Comparison of ENCODE assay signal across 22 cellular contexts in the genomic region with DNA sequence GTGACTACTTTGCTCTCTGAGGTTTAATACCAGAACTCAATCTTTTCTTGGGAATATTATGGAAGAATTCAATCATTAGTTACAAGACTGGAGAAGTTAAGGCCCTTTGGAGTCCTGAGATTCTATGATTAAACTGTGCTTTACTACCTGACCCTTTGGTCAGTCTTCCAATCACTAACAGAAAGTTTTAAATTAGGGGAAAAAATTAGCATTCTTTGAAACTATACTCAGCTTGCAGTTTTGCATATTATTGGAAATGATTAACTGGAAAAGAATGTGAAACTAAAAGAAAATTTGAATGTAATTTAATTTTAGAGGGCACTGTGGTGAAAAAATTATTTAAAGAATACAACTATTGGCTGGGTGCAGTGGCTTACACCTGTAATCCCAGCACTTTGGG. TPM values are rescaled to one million over a fixed set of nuclear protein-coding genes. Genes with fewer than 3 reads are reported as not detected.
DNase-seq lines count a peak whose midpoint lies in the region; ATAC-seq and TF ChIP-seq lines count a peak whose summit lies in the region.
"Had no signal": no experiment of that assay in that cellular context is flagged by ENCODE, and none has a peak within 500 bp of the region (broad histone marks: within the 10 kb centered on the region; RNA-seq: fewer than 3 reads in every experiment).

No MANE protein-coding gene starts in this region.

- H3K27ac ChIP-seq in sigmoid colon (no peak overlapping the region), right lobe of liver (no peak overlapping the region), heart left ventricle (no peak overlapping the region), Karpas-422 (ENCODE audit: low read length) (no peak overlapping the region)
- H3K27ac ChIP-seq: KMS-11 had no signal

- TF ChIP-seq CTCF in AG10803 (conservative IDR thresholded peaks at IDR 0.05; ENCODE audit: low read length), result no peak
- no peak for TF ChIP-seq CTCF in sigmoid colon (IDR thresholded peaks at IDR 0.05)
- no peak for TF ChIP-seq CTCF in right lobe of liver (IDR thresholded peaks at IDR 0.05)
- TF ChIP-seq CTCF in heart left ventricle (IDR thresholded peaks at IDR 0.05), result no peak

- no peaks in the 10 kb centered on the region for H3K9me3 ChIP-seq in sigmoid colon
- no peaks in the 10 kb centered on the region for H3K9me3 ChIP-seq in right lobe of liver
- H3K9me3 ChIP-seq in heart left ventricle, result no peaks in the 10 kb centered on the region
- no peaks in the 10 kb centered on the region for H3K9me3 ChIP-seq in Karpas-422 (ENCODE audit: low read length)
- H3K9me3 ChIP-seq: BE2C had no signal

- TF ChIP-seq EP300 in sigmoid colon (IDR thresholded peaks at IDR 0.05), result no peak

- H3K36me3 ChIP-seq in sigmoid colon, result no peaks in the 10 kb centered on the region
- no peaks in the 10 kb centered on the region for H3K36me3 ChIP-seq in right lobe of liver
- H3K36me3 ChIP-seq in heart left ventricle, result peaks cover 0 to 3% (median 0%) of the 10 kb centered on the region in 9 donors
- H3K36me3 ChIP-seq in Karpas-422 (ENCODE audit: insufficient read depth, low read length), result no peaks in the 10 kb centered on the region
- H3K36me3 ChIP-seq: BE2C had no signal

- H3K27me3 ChIP-seq in sigmoid colon (no peaks in the 10 kb centered on the region), right lobe of liver (no peaks in the 10 kb centered on the region), heart left ventricle (no peaks in the 10 kb centered on the region), Karpas-422 (ENCODE audit: low read length) (no peaks in the 10 kb centered on the region)
- H3K27me3 ChIP-seq: BE2C had no signal

- H2AFZ ChIP-seq in Karpas-422 (ENCODE audit: low read length), result no peak overlapping the region

- H3K9me2 ChIP-seq in Karpas-422 (replicated peaks; ENCODE audit: insufficient read depth, low read length), result no peaks in the 10 kb centered on the region

- TF ChIP-seq POLR2A in sigmoid colon (IDR thresholded peaks at IDR 0.05), result no peak
- TF ChIP-seq POLR2A in right lobe of liver (IDR thresholded peaks at IDR 0.05), result no peak
- no peak for TF ChIP-seq POLR2A in heart left ventricle (IDR thresholded peaks at IDR 0.05)

- no peak overlapping the region for H3K9ac ChIP-seq in Karpas-422 (ENCODE audit: low read length)
- H3K9ac ChIP-seq: KMS-11 had no signal

- no peaks in the 10 kb centered on the region for H3K79me2 ChIP-seq in Karpas-422 (ENCODE audit: low read length)

- H4K20me1 ChIP-seq in Karpas-422 (ENCODE audit: insufficient read depth, low read depth, low read length), result no peaks in the 10 kb centered on the region

- H3K4me1 ChIP-seq in sigmoid colon (no peaks in the 10 kb centered on the region), right lobe of liver (no peaks in the 10 kb centered on the region), heart left ventricle (peaks cover 0 to 18% (median 5%) of the 10 kb centered on the region in 12 donors), Karpas-422 (ENCODE audit: low read length) (no peaks in the 10 kb centered on the region)
- H3K4me1 ChIP-seq: BE2C had no signal

- H3K4me2 ChIP-seq in Karpas-422 (ENCODE audit: low read depth, low read length, poor library complexity, severe bottlenecking), result no peak overlapping the region
- H3K4me2 ChIP-seq: KMS-11 had no signal

- intact Hi-C loops in sigmoid colon (cut with DNase I), result no loop called here
- intact Hi-C loops in right lobe of liver (cut with DNase I), result no loop called here
- intact Hi-C loops in heart left ventricle (cut with DNase I), result no loop called here

- H3K4me3 ChIP-seq in AG10803 (ENCODE audit: low read length) (no peak overlapping the region), sigmoid colon (no peak overlapping the region), right lobe of liver (no peak overlapping the region), heart left ventricle (no peak overlapping the region), Karpas-422 (ENCODE audit: low read length) (no peak overlapping the region)

- ATAC-seq in right lobe of liver (no peak), heart left ventricle (no peak)
- ATAC-seq: Panc1, SK-N-SH treated with all-trans-retinoic acid at 6 μM for 48 hours had no signal

- DNase-seq in AG10803 (ENCODE audit: low read depth) (peak; percentile 5), GM03348 (ENCODE audit: low spot score) (peak; percentile 3), M059J (ENCODE audit: low read depth) (peak; percentile 7), fibroblast of peridontal ligament (ENCODE audit: extremely low read depth) (peak; percentile 23), sigmoid colon (no peak), right lobe of liver (no peak), heart left ventricle (no peak), Karpas-422 (no peak)
- DNase-seq: BE2C; CD4-positive, CD25-positive, alpha-beta regulatory T cell; DMS79; MV-4-11; NCI-H1105 treated with DMSO at 0.1 percent for 48 hours; NCI-H2029 treated with DMSO at 0.1 percent for 48 hours; NCI-H2171 treated with DMSO at 0.1 percent for 48 hours; NCI-H524 treated with DMSO at 0.1 percent for 48 hours; NCI-H82 had no signal

RNA-seq across cellular contexts. Expression of gene GPR34, which starts 18.7 kb away (rescaled TPM):
- total RNA-seq in M059J (2014; rRNA removed; shearing (Covaris generic)), result not detected in 2 replicates
- 10 to 100 TPM in 3 of 4 donors, 1 to 10 TPM in 1; 7.5 to 22.8 (median 10.6) TPM for total RNA-seq in sigmoid colon
- polyA plus RNA-seq in sigmoid colon, result 10 to 100 TPM in 2 of 3 donors, 1 to 10 TPM in 1; 4.6 to 27.7 (median 10.2) TPM
- total RNA-seq in right lobe of liver, result 1 to 10 TPM; 1.8 to 3.8 (median 3.2) TPM
- 10 to 100 TPM in 2 of 9 donors, 1 to 10 TPM in 7; 1.7 to 18.4 (median 4.1) TPM for total RNA-seq in heart left ventricle
- 1 to 10 TPM; 1.3 to 2.1 TPM for polyA plus RNA-seq in heart left ventricle
- total RNA-seq in Karpas-422 (2014; rRNA removed; shearing (Covaris generic); ENCODE audit: low replicate concordance), result not detected in 2 replicates
- total RNA-seq: CD4-positive, CD25-positive, alpha-beta regulatory T cell; G401; H4 had no signal

RNA-seq across cellular contexts. Expression of gene GPR82, which starts 53.9 kb away (rescaled TPM):
- not detected in 2 replicates for total RNA-seq in M059J (2014; rRNA removed; shearing (Covaris generic))
- total RNA-seq in sigmoid colon (1 to 10 TPM in 1 of 4 donors, under 1 TPM in 2, not detected in 1; 0.16 to 1.4 (median 0.41) TPM), right lobe of liver (under 1 TPM; 0.06 to 0.44 (median 0.20) TPM), heart left ventricle (under 1 TPM in 5 of 9 donors, not detected in 4; 0.08 to 0.35 (median 0.16) TPM)
- polyA plus RNA-seq in sigmoid colon (1 to 10 TPM in 1 of 3 donors, under 1 TPM in 2; under 0.01 to 2.1 (median 0.57) TPM), heart left ventricle (under 1 TPM; 0.04 to 0.07 TPM)
- total RNA-seq in Karpas-422 (2014; rRNA removed; shearing (Covaris generic); ENCODE audit: low replicate concordance), result 0.07 TPM in 1 of 2 replicates, not detected in the other
- total RNA-seq: CD4-positive, CD25-positive, alpha-beta regulatory T cell; G401; H4 had no signal

Comparison
In these comparisons a context has a peak if more than half of its experiments do, and no peak if none do; other contexts are left out.
1. DNase-seq: peak in AG10803 (single experiment), GM03348 (single experiment), M059J (single experiment) and fibroblast of peridontal ligament (single experiment); none in sigmoid colon (single experiment), right lobe of liver (0 of 3), heart left ventricle (0 of 5) and Karpas-422 (single experiment).